Comparison of ENCODE assay signal across 9 cellular contexts in the genomic region with DNA sequence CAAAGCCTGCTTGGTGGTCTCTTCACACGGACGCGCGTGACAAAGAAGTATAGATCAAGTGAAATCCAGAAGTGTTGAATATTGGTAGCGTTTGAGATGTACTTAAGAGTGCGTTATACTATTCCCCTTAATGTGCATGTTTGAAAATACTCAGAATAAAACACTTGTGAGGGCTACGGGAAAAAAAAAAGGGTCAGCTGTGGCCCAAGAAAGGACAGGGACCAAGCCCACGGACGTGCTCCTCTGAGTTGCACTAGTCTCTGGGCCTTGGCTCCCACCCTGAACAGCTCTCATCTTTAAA. TPM values are rescaled to one million over a fixed set of nuclear protein-coding genes. Genes with fewer than 3 reads are reported as not detected.
DNase-seq lines count a peak whose midpoint lies in the region; ATAC-seq and TF ChIP-seq lines count a peak whose summit lies in the region.
"Had no signal": no experiment of that assay in that cellular context is flagged by ENCODE, and none has a peak within 500 bp of the region (broad histone marks: within the 10 kb centered on the region; RNA-seq: fewer than 3 reads in every experiment).

No MANE protein-coding gene starts in this region.

- peak overlapping the region; percentile 87 for H3K27ac ChIP-seq in suprapubic skin

- peaks cover 19% of the 10 kb centered on the region for H3K4me1 ChIP-seq in suprapubic skin

- no peak for TF ChIP-seq POLR2A in suprapubic skin (IDR thresholded peaks at IDR 0.05)

- WGBS in suprapubic skin: 10% methylated on average over 9 of the region's 9 CpGs

- no peak for DNase-seq in T-helper 1 cell
- DNase-seq in activated naive CD8-positive, alpha-beta T cell treated with anti-CD3 and anti-CD28 coated beads for 36 hours: no peak
- no peak for DNase-seq in kidney epithelial cell (ENCODE audit: low read depth)
- DNase-seq in suprapubic skin (ENCODE audit: low spot score in 2 of 2): no peak
- DNase-seq in GM20000 (ENCODE audit: low spot score): no peak
- no peak for DNase-seq in posterior cingulate gyrus

- peaks cover 18% of the 10 kb centered on the region for H3K4me1 Mint-ChIP-seq in T-helper 1 cell treated with Interleukin-12 subunit alpha and Interleukin-12 subunit beta and Interleukin-4 antibody, amounts not matched to agents 30 μg/mL and 1 μg/mL, for 36 hours (ENCODE audit: low read depth)
- peaks cover 17% of the 10 kb centered on the region for H3K4me1 Mint-ChIP-seq in activated naive CD8-positive, alpha-beta T cell treated with anti-CD3 and anti-CD28 coated beads for 36 hours

- TF ChIP-seq EP300 in suprapubic skin (IDR thresholded peaks at IDR 0.05): no peak

- H3K27me3 ChIP-seq in kidney epithelial cell (ENCODE audit: control insufficient read depth, insufficient read depth, low read length): no peaks in the 10 kb centered on the region
- no peaks in the 10 kb centered on the region for H3K27me3 ChIP-seq in suprapubic skin

- H3K9me3 Mint-ChIP-seq in T-helper 1 cell treated with Interleukin-12 subunit alpha and Interleukin-12 subunit beta and Interleukin-4 antibody, amounts not matched to agents 30 μg/mL and 1 μg/mL, for 36 hours: no peaks in the 10 kb centered on the region
- no peaks in the 10 kb centered on the region for H3K9me3 Mint-ChIP-seq in activated naive CD8-positive, alpha-beta T cell treated with anti-CD3 and anti-CD28 coated beads for 36 hours

- ATAC-seq in GM19324 (IDR thresholded peaks at IDR 0.05; ENCODE audit: low FRiP score, unreplicated experiment): no peak

- TF ChIP-seq CTCF in kidney epithelial cell (IDR thresholded peaks at IDR 0.05; ENCODE audit: insufficient read depth, low read length, poor library complexity, severe bottlenecking): no peak
- TF ChIP-seq CTCF in suprapubic skin (IDR thresholded peaks at IDR 0.05): no peak
- no peak for TF ChIP-seq CTCF in GM20000 (IDR thresholded peaks at IDR 0.05; ENCODE audit: extremely low read depth, missing control alignments)

- H3K36me3 Mint-ChIP-seq in T-helper 1 cell treated with Interleukin-12 subunit alpha and Interleukin-12 subunit beta and Interleukin-4 antibody, amounts not matched to agents 30 μg/mL and 1 μg/mL, for 36 hours (ENCODE audit: low read depth): peaks cover 26% of the 10 kb centered on the region
- H3K36me3 Mint-ChIP-seq in activated naive CD8-positive, alpha-beta T cell treated with anti-CD3 and anti-CD28 coated beads for 36 hours: peaks cover 18% of the 10 kb centered on the region

- H3K27ac Mint-ChIP-seq in T-helper 1 cell treated with Interleukin-12 subunit alpha and Interleukin-12 subunit beta and Interleukin-4 antibody, amounts not matched to agents 30 μg/mL and 1 μg/mL, for 36 hours: peak overlapping the region; percentile 100
- H3K27ac Mint-ChIP-seq in activated naive CD8-positive, alpha-beta T cell treated with anti-CD3 and anti-CD28 coated beads for 36 hours: peak overlapping the region; percentile 94

- peak overlapping the region; percentile 100 for H3K4me3 ChIP-seq in kidney epithelial cell (ENCODE audit: low read depth, low read length)
- peak overlapping the region; percentile 94 for H3K4me3 ChIP-seq in suprapubic skin

- H3K9me3 ChIP-seq in suprapubic skin: no peaks in the 10 kb centered on the region

- peak overlapping the region; percentile 100 for H3K4me3 Mint-ChIP-seq in T-helper 1 cell treated with Interleukin-12 subunit alpha and Interleukin-12 subunit beta and Interleukin-4 antibody, amounts not matched to agents 30 μg/mL and 1 μg/mL, for 36 hours
- peak overlapping the region; percentile 98 for H3K4me3 Mint-ChIP-seq in activated naive CD8-positive, alpha-beta T cell treated with anti-CD3 and anti-CD28 coated beads for 36 hours

- intact Hi-C loops in posterior cingulate gyrus (cut with DNase I): loop anchor here (2.0 to 5.0 kb wide), 2 partner anchors 15 to 81 kb away; partner anchors contain the start of genes HAUS5 and TMEM147

- H3K36me3 ChIP-seq in kidney epithelial cell (ENCODE audit: control insufficient read depth, insufficient read depth, low read length) (peaks cover 3% of the 10 kb centered on the region), suprapubic skin (peaks cover 30% of the 10 kb centered on the region)

- H3K27me3 Mint-ChIP-seq in T-helper 1 cell treated with Interleukin-12 subunit alpha and Interleukin-12 subunit beta and Interleukin-4 antibody, amounts not matched to agents 30 μg/mL and 1 μg/mL, for 36 hours (ENCODE audit: low read depth): no peaks in the 10 kb centered on the region
- H3K27me3 Mint-ChIP-seq in activated naive CD8-positive, alpha-beta T cell treated with anti-CD3 and anti-CD28 coated beads for 36 hours: no peaks in the 10 kb centered on the region

RNA-seq across cellular contexts. Expression of gene RBM42, which starts 0.6 kb away (rescaled TPM):
- total RNA-seq in activated naive CD8-positive, alpha-beta T cell treated with anti-CD3 and anti-CD28 coated beads for 36 hours: 10 to 100 TPM; 91.7 to 99.1 TPM
- total RNA-seq in kidney epithelial cell: 115 and 121 TPM in 2 replicates
- total RNA-seq in suprapubic skin: 10 to 100 TPM; 45.1 to 75.9 (median 65.0) TPM

RNA-seq across cellular contexts. Expression of gene ETV2, which starts 13.3 kb away (rescaled TPM):
- 1 to 10 TPM; 1.5 to 2.3 TPM for total RNA-seq in activated naive CD8-positive, alpha-beta T cell treated with anti-CD3 and anti-CD28 coated beads for 36 hours
- total RNA-seq in kidney epithelial cell (not detected in 2 replicates), suprapubic skin (1 to 10 TPM; 1.0 to 4.0 (median 1.9) TPM)

RNA-seq across cellular contexts. Expression of gene HAUS5, which starts 15.7 kb away (rescaled TPM):
- total RNA-seq in activated naive CD8-positive, alpha-beta T cell treated with anti-CD3 and anti-CD28 coated beads for 36 hours: 10 to 100 TPM; 37.9 to 44.6 TPM
- 12.3 and 14.1 TPM in 2 replicates for total RNA-seq in kidney epithelial cell
- total RNA-seq in suprapubic skin: 10 to 100 TPM; 14.9 to 18.4 (median 16.4) TPM

RNA-seq across cellular contexts. Expression of gene COX6B1, which starts 19.9 kb away (rescaled TPM):
- total RNA-seq in activated naive CD8-positive, alpha-beta T cell treated with anti-CD3 and anti-CD28 coated beads for 36 hours: 100 to 1,000 TPM; 414 to 433 TPM
- total RNA-seq in kidney epithelial cell (347 and 569 TPM in 2 replicates), suprapubic skin (100 to 1,000 TPM; 449 to 756 (median 626) TPM)

RNA-seq across cellular contexts. Expression of gene UPK1A, which starts 38.1 kb away (rescaled TPM):
- total RNA-seq in activated naive CD8-positive, alpha-beta T cell treated with anti-CD3 and anti-CD28 coated beads for 36 hours: 1 to 10 TPM; 1.6 to 1.8 TPM
- total RNA-seq in kidney epithelial cell (not detected in 2 replicates), suprapubic skin (1 to 10 TPM; 1.5 to 8.3 (median 5.6) TPM)
- total RNA-seq: HT1080 had no signal
